Comparison of ENCODE assay signal across 1 cellular context in the genomic region with DNA sequence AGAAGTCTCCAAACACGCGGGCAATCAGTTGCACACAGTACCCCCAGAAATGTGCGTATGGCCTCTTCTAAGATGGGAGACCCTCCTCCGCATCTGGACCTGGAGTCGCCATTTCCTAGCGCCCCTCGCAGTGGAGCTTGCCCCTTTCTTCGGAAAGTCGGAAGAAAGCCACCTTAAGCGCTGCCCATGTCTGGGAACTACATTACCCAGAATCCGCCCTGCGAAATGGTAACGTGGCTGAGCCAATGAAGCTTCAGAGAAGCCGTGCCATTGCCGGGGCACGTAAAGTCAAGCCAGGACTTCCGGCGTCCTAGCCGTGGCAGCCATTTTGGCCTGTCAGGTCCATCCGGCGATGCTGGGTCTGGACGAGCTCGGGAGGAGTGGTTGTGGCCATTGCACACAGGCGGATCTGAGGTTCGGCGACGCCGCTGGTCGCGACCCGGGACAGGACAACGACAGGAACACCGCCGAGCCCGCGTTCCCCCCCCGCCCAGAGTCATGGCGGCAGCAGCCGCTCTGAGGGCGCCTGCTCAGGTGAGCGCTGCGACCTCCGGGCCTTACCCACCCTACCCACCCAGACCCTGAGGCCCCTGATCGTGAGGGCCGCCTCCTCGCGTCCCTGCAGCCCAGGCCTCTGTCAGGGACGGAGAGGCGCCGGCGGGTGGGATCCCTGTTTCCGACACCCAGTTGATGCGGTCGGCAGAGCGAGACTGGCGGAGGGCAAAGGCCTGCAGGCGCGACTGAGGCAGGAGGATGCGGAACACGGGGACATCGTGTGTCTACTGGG.
TF ChIP-seq lines count a peak whose summit lies in the region.

A gene (plus strand): TSS at position 332 of the 787 bp plus-strand sequence. CDS start 167 bp downstream, at position 499.

TF ChIP-seq in GM23338, 12 proteins besides CTCF, POLR2A, EP300 and RAD21 (continued from another document):
- TF ChIP-seq, protein P1, sequence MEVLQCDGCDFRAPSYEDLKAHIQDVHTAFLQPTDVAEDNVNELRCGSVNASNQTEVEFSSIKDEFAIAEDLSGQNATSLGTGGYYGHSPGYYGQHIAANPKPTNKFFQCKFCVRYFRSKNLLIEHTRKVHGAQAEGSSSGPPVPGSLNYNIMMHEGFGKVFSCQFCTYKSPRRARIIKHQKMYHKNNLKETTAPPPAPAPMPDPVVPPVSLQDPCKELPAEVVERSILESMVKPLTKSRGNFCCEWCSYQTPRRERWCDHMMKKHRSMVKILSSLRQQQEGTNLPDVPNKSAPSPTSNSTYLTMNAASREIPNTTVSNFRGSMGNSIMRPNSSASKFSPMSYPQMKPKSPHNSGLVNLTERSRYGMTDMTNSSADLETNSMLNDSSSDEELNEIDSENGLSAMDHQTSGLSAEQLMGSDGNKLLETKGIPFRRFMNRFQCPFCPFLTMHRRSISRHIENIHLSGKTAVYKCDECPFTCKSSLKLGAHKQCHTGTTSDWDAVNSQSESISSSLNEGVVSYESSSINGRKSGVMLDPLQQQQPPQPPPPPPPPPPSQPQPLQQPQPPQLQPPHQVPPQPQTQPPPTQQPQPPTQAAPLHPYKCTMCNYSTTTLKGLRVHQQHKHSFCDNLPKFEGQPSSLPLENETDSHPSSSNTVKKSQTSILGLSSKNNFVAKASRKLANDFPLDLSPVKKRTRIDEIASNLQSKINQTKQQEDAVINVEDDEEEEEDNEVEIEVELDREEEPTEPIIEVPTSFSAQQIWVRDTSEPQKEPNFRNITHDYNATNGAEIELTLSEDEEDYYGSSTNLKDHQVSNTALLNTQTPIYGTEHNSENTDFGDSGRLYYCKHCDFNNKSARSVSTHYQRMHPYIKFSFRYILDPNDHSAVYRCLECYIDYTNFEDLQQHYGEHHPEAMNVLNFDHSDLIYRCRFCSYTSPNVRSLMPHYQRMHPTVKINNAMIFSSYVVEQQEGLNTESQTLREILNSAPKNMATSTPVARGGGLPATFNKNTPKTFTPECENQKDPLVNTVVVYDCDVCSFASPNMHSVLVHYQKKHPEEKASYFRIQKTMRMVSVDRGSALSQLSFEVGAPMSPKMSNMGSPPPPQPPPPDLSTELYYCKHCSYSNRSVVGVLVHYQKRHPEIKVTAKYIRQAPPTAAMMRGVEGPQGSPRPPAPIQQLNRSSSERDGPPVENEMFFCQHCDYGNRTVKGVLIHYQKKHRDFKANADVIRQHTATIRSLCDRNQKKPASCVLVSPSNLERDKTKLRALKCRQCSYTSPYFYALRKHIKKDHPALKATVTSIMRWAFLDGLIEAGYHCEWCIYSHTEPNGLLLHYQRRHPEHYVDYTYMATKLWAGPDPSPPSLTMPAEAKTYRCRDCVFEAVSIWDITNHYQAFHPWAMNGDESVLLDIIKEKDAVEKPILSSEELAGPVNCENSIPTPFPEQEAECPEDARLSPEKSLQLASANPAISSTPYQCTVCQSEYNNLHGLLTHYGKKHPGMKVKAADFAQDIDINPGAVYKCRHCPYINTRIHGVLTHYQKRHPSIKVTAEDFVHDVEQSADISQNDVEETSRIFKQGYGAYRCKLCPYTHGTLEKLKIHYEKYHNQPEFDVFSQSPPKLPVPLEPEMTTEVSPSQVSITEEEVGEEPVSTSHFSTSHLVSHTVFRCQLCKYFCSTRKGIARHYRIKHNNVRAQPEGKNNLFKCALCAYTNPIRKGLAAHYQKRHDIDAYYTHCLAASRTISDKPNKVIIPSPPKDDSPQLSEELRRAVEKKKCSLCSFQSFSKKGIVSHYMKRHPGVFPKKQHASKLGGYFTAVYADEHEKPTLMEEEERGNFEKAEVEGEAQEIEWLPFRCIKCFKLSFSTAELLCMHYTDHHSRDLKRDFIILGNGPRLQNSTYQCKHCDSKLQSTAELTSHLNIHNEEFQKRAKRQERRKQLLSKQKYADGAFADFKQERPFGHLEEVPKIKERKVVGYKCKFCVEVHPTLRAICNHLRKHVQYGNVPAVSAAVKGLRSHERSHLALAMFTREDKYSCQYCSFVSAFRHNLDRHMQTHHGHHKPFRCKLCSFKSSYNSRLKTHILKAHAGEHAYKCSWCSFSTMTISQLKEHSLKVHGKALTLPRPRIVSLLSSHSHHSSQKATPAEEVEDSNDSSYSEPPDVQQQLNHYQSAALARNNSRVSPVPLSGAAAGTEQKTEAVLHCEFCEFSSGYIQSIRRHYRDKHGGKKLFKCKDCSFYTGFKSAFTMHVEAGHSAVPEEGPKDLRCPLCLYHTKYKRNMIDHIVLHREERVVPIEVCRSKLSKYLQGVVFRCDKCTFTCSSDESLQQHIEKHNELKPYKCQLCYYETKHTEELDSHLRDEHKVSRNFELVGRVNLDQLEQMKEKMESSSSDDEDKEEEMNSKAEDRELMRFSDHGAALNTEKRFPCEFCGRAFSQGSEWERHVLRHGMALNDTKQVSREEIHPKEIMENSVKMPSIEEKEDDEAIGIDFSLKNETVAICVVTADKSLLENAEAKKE (CRISPR knock-in tag; IDR thresholded peaks at IDR 0.05), result no peak
- TF ChIP-seq, protein P2, sequence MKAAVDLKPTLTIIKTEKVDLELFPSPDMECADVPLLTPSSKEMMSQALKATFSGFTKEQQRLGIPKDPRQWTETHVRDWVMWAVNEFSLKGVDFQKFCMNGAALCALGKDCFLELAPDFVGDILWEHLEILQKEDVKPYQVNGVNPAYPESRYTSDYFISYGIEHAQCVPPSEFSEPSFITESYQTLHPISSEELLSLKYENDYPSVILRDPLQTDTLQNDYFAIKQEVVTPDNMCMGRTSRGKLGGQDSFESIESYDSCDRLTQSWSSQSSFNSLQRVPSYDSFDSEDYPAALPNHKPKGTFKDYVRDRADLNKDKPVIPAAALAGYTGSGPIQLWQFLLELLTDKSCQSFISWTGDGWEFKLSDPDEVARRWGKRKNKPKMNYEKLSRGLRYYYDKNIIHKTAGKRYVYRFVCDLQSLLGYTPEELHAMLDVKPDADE (IDR thresholded peaks at IDR 0.05), result peak; percentile 97
- TF ChIP-seq STAT1 (IDR thresholded peaks at IDR 0.05; ENCODE audit: unreplicated experiment) (no peak), CREB1 (CRISPR knock-in tag; IDR thresholded peaks at IDR 0.05; ENCODE audit: low read depth) (peak; percentile 36; the same call in 1 of the 2 replicates)
